ENCODE assay signal across 37 cellular contexts in genomic region chr6:13242178-13242577, GRCh38.
"Had no signal": no experiment of that assay in that cellular context is flagged by ENCODE, and none has a peak within 500 bp of the region (broad histone marks: within the 10 kb centered on the region; RNA-seq: fewer than 3 reads in every experiment).

No MANE protein-coding gene starts in this region.

- H3K4me1 ChIP-seq: esophagus squamous epithelium, gastroesophageal sphincter had no signal

- H3K4me3 ChIP-seq: esophagus squamous epithelium, gastroesophageal sphincter, heart right ventricle had no signal

- H3K27ac ChIP-seq: brain microvascular endothelial cell, epithelial cell of prostate, esophagus squamous epithelium, gastroesophageal sphincter, heart right ventricle, WERI-Rb-1 had no signal

- H3K9me3 ChIP-seq: esophagus squamous epithelium, gastroesophageal sphincter had no signal

- H3K9me3 Mint-ChIP-seq: T-helper 2 cell treated with Interferon-gamma antibody and Interleukin-4, amounts not matched to agents 5 μg/mL and 100 μg/mL, for 36 hours had no signal

- FAIRE-seq: astrocyte, colon, endometrium, endothelial cell of umbilical vein had no signal

- H3K27me3 Mint-ChIP-seq: activated CD4-positive, alpha-beta T cell treated with anti-CD3 and anti-CD28 coated beads, Interleukin-2, amount 10 ng/mL, durations not matched to agents 7 days and 5 days; activated naive CD8-positive, alpha-beta T cell had no signal

- DNase-seq: activated CD4-positive, alpha-beta memory T cell treated with anti-CD3 and anti-CD28 coated beads, Interleukin-2, amount 10 ng/mL, durations not matched to agents 7 days and 5 days; activated CD4-positive, alpha-beta T cell treated with anti-CD3 and anti-CD28 coated beads for 36 hours; activated CD4-positive, alpha-beta T cell treated with anti-CD3 and anti-CD28 coated beads, Interleukin-2, amount 10 ng/mL, durations not matched to agents 7 days and 5 days; activated CD4-positive, alpha-beta T cell treated with anti-CD3 and anti-CD28 coated beads, Interleukin-2, amount 50 U/mL, for 4 hours; activated CD4-positive, CD25-positive, alpha-beta regulatory T cell; activated CD4-positive, CD25-positive, alpha-beta regulatory T cell treated with anti-CD3 and anti-CD28 coated beads, Interleukin-2, amount 50 U/mL, for 72 hours; activated CD8-positive, alpha-beta memory T cell treated with anti-CD3 and anti-CD28 coated beads, Interleukin-2, amount 50 U/mL, for 48 hours; activated effector memory CD4-positive, alpha-beta T cell treated with Interleukin-2 at 50 U/mL for 16 hours; activated gamma-delta T cell treated with Interleukin-2 at 50 U/mL for 16 hours; activated naive CD4-positive, alpha-beta T cell treated with anti-CD3 and anti-CD28 coated beads, Interleukin-2, amount 50 U/mL, for 16 hours; activated naive CD4-positive, alpha-beta T cell treated with Interleukin-2 at 50 U/mL for 16 hours; activated T-cell treated with anti-CD3 and anti-CD28 coated beads for 4 hours; activated T-cell treated with anti-CD3 and anti-CD28 coated beads, Interleukin-2, amount 50 U/mL, for 24 hours; activated T-cell treated with anti-CD3 and anti-CD28 coated beads, Interleukin-2, amount 50 U/mL, for 72 hours; amniotic stem cell; anterior cingulate cortex; brain microvascular endothelial cell; caudate nucleus; cortex of kidney; dermis blood vessel endothelial cell; effector CD4-positive, alpha-beta T cell; effector memory CD8-positive, alpha-beta T cell; esophagus squamous epithelium; foreskin melanocyte; heart right ventricle; T-helper 1 cell; T-helper 17 cell; T1000; WERI-Rb-1 had no signal

- H3K27me3 ChIP-seq: brain microvascular endothelial cell, esophagus squamous epithelium, gastroesophageal sphincter, heart right ventricle had no signal

- H3K36me3 ChIP-seq: brain microvascular endothelial cell, esophagus squamous epithelium, gastroesophageal sphincter, WERI-Rb-1 had no signal

- H3K4me3 Mint-ChIP-seq: activated CD4-positive, alpha-beta memory T cell treated with anti-CD3 and anti-CD28 coated beads, Interleukin-2, amount 10 ng/mL, durations not matched to agents 7 days and 5 days; activated CD4-positive, alpha-beta T cell treated with anti-CD3 and anti-CD28 coated beads for 36 hours; activated CD4-positive, alpha-beta T cell treated with anti-CD3 and anti-CD28 coated beads, Interleukin-2, amount 10 ng/mL, durations not matched to agents 7 days and 5 days; activated naive CD8-positive, alpha-beta T cell; activated T-cell treated with anti-CD3 and anti-CD28 coated beads, Interleukin-2, amount 50 U/mL, for 24 hours; activated T-cell treated with anti-CD3 and anti-CD28 coated beads, Interleukin-2, amount 50 U/mL, for 72 hours; effector memory CD8-positive, alpha-beta T cell; T-helper 17 cell; T-helper 2 cell treated with Interferon-gamma antibody and Interleukin-4, amounts not matched to agents 5 μg/mL and 100 μg/mL, for 36 hours had no signal

- H3K27ac Mint-ChIP-seq: activated CD4-positive, alpha-beta memory T cell treated with anti-CD3 and anti-CD28 coated beads, Interleukin-2, amount 10 ng/mL, durations not matched to agents 7 days and 5 days; activated CD4-positive, alpha-beta T cell treated with anti-CD3 and anti-CD28 coated beads for 36 hours; activated CD4-positive, alpha-beta T cell treated with anti-CD3 and anti-CD28 coated beads, Interleukin-2, amount 10 ng/mL, durations not matched to agents 7 days and 5 days; activated naive CD8-positive, alpha-beta T cell; activated T-cell treated with anti-CD3 and anti-CD28 coated beads, Interleukin-2, amount 50 U/mL, for 24 hours; activated T-cell treated with anti-CD3 and anti-CD28 coated beads, Interleukin-2, amount 50 U/mL, for 72 hours; effector memory CD8-positive, alpha-beta T cell; T-helper 17 cell; T-helper 2 cell treated with Interferon-gamma antibody and Interleukin-4, amounts not matched to agents 5 μg/mL and 100 μg/mL, for 36 hours had no signal

- ATAC-seq: activated CD4-positive, alpha-beta T cell treated with anti-CD3 and anti-CD28 coated beads for 36 hours; activated T-cell treated with anti-CD3 and anti-CD28 coated beads, Interleukin-2, amount 50 U/mL, for 72 hours; effector memory CD8-positive, alpha-beta T cell; gastroesophageal sphincter; heart right ventricle; T-helper 17 cell had no signal

- H3K4me1 Mint-ChIP-seq: activated CD4-positive, alpha-beta memory T cell treated with anti-CD3 and anti-CD28 coated beads, Interleukin-2, amount 10 ng/mL, durations not matched to agents 7 days and 5 days; activated CD4-positive, alpha-beta T cell treated with anti-CD3 and anti-CD28 coated beads for 36 hours; activated CD4-positive, alpha-beta T cell treated with anti-CD3 and anti-CD28 coated beads, Interleukin-2, amount 10 ng/mL, durations not matched to agents 7 days and 5 days; T-helper 17 cell had no signal
